10 cellular contexts compared by ENCODE assay signal in the genomic region with DNA sequence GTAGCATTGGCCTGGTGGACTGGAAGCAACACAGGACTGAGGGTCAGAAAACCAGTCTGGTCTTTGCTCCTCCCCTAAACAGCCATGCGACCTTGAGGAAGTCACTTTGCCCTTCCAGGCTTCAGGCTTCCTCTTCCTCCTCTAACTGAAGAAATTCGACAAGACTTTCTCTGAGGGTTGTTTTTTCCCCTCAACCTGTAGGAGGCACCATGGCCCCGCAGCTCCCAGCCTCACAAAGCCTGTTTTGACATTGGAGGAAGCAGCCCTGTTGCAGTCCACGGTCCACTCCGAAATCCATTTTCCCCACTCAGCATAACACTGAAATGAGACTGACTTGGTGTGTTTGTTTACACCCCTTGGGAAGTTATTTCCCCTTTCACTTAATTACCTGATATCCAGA. TPM values are rescaled to one million over a fixed set of nuclear protein-coding genes. Genes with fewer than 3 reads are reported as not detected.
DNase-seq lines count a peak whose midpoint lies in the region; ATAC-seq and TF ChIP-seq lines count a peak whose summit lies in the region.
"Had no signal": no experiment of that assay in that cellular context is flagged by ENCODE, and none has a peak within 500 bp of the region (broad histone marks: within the 10 kb centered on the region; RNA-seq: fewer than 3 reads in every experiment).

No MANE protein-coding gene starts in this region.

- H3K27ac ChIP-seq in HEK293 (ENCODE audit: extremely low read depth, low read depth, low read length) (no peak overlapping the region), right lobe of liver (no peak overlapping the region)
- H3K27ac ChIP-seq: brain microvascular endothelial cell had no signal

- H3K27me3 Mint-ChIP-seq in brain: peaks cover 14% of the 10 kb centered on the region
- peaks cover 39% of the 10 kb centered on the region for H3K27me3 Mint-ChIP-seq in stimulated activated naive CD8-positive, alpha-beta T cell treated with anti-CD3 and anti-CD28 coated beads, Interleukin-15, amount 100 ng/mL, for 72 hours

- peaks cover 0 to 2% (median 0%) of the 10 kb centered on the region in 5 experiments for H3K9me3 Mint-ChIP-seq in brain
- no peaks in the 10 kb centered on the region for H3K9me3 Mint-ChIP-seq in stimulated activated naive CD8-positive, alpha-beta T cell treated with anti-CD3 and anti-CD28 coated beads, Interleukin-15, amount 100 ng/mL, for 72 hours

- TF ChIP-seq CTCF in HEK293 (tag by site-specific recombination; IDR thresholded peaks at IDR 0.05): no peak
- TF ChIP-seq CTCF in brain (conservative IDR thresholded peaks at IDR 0.05): peak; percentile 69 to 84
- TF ChIP-seq CTCF in right lobe of liver (IDR thresholded peaks at IDR 0.05): peak in 3 of 4 donors; percentile 18 to 29 (median 21)

- 19% methylated on average over 5 of the region's 5 CpGs for WGBS in right lobe of liver (ENCODE audit: insufficient coverage, low coverage, low lambda C conversion rate, missing lambda C conversion rate)

- H3K36me3 Mint-ChIP-seq in brain: no peaks in the 10 kb centered on the region

- peaks cover 5% of the 10 kb centered on the region for H3K4me1 Mint-ChIP-seq in brain
- no peaks in the 10 kb centered on the region for H3K4me1 Mint-ChIP-seq in stimulated activated naive CD8-positive, alpha-beta T cell treated with anti-CD3 and anti-CD28 coated beads, Interleukin-15, amount 100 ng/mL, for 72 hours

- CTCF ChIA-PET in HEK293 (lab: Yijun Ruan, JAX): interaction anchor here (0.6 to 6.0 kb wide), 11 partner anchors 9 to 1114 kb away, joined by 3 to 135 read pairs (median 3); no protein-coding TSS in a partner anchor

- DNase-seq in ACHN (peak; percentile 19), right lobe of liver (peak in 1 of 3 donors; percentile 22), NCI-H1417 treated with DMSO at 0.1 percent for 48 hours (lab: John Stamatoyannopoulos, UW) (no peak), posterior vena cava (ENCODE audit: low spot score) (no peak), DMS153 treated with DMSO at 0.1 percent for 48 hours (lab: John Stamatoyannopoulos, UW; ENCODE audit: unreplicated experiment) (no peak)
- DNase-seq in stimulated activated naive CD8-positive, alpha-beta T cell treated with anti-CD3 and anti-CD28 coated beads, Interleukin-15, amount 100 ng/mL, for 72 hours: no peak
- DNase-seq: brain microvascular endothelial cell had no signal

- intact Hi-C loops in right lobe of liver (cut with DNase I): no loop called here
- intact Hi-C loops in posterior vena cava (cut with DNase I): no loop called here

- in situ Hi-C loops in ACHN (cut with HindIII; ENCODE audit: low pct_ligation_motif_present, low pct_unique_long_range_greater_than_20kb, low sequenced_read_pairs): no loop called here

- H3K9me3 ChIP-seq in HEK293 (ENCODE audit: control insufficient read depth, insufficient read depth, low read depth, low read length): no peaks in the 10 kb centered on the region
- no peaks in the 10 kb centered on the region for H3K9me3 ChIP-seq in right lobe of liver

- H3K4me3 ChIP-seq in HEK293 (ENCODE audit: low read depth, low read length) (no peak overlapping the region), right lobe of liver (no peak overlapping the region)

- H3K36me3 ChIP-seq in HEK293 (ENCODE audit: control insufficient read depth in 2 of 2, insufficient read depth in 1 of 2, low read length in 2 of 2) (no peaks in the 10 kb centered on the region), right lobe of liver (no peaks in the 10 kb centered on the region)
- H3K36me3 ChIP-seq: brain microvascular endothelial cell had no signal

- H3K27me3 ChIP-seq in right lobe of liver: no peaks in the 10 kb centered on the region
- H3K27me3 ChIP-seq: brain microvascular endothelial cell had no signal

- no peak overlapping the region for H3K27ac Mint-ChIP-seq in brain
- H3K27ac Mint-ChIP-seq in stimulated activated naive CD8-positive, alpha-beta T cell treated with anti-CD3 and anti-CD28 coated beads, Interleukin-15, amount 100 ng/mL, for 72 hours: no peak overlapping the region

- ATAC-seq in right lobe of liver: peak in 3 of 4 donors; percentile 14 to 46 (median 38)
- ATAC-seq in stimulated activated naive CD8-positive, alpha-beta T cell treated with anti-CD3 and anti-CD28 coated beads, Interleukin-15, amount 100 ng/mL, for 72 hours: no peak

- H3K4me1 ChIP-seq in HEK293 (ENCODE audit: control insufficient read depth, insufficient read depth, low read length) (no peaks in the 10 kb centered on the region), right lobe of liver (no peaks in the 10 kb centered on the region)

- no peak overlapping the region for H3K4me3 Mint-ChIP-seq in brain
- no peak overlapping the region for H3K4me3 Mint-ChIP-seq in stimulated activated naive CD8-positive, alpha-beta T cell treated with anti-CD3 and anti-CD28 coated beads, Interleukin-15, amount 100 ng/mL, for 72 hours

- POLR2A ChIA-PET in HEK293 (lab: Yijun Ruan, JAX): no interaction called here

- TF ChIP-seq POLR2A in right lobe of liver (IDR thresholded peaks at IDR 0.05): no peak

TF ChIP-seq in HEK293, 187 proteins besides CTCF, POLR2A, EP300 and RAD21:
- TF ChIP-seq ZNF677 (tag by site-specific recombination; IDR thresholded peaks at IDR 0.05) (peak; percentile 81), ZNF654 (tag by site-specific recombination; IDR thresholded peaks at IDR 0.05; ENCODE audit: low read depth) (peak; percentile 21; the same call in 1 of the 2 replicates)
- TF ChIP-seq, protein P1, sequence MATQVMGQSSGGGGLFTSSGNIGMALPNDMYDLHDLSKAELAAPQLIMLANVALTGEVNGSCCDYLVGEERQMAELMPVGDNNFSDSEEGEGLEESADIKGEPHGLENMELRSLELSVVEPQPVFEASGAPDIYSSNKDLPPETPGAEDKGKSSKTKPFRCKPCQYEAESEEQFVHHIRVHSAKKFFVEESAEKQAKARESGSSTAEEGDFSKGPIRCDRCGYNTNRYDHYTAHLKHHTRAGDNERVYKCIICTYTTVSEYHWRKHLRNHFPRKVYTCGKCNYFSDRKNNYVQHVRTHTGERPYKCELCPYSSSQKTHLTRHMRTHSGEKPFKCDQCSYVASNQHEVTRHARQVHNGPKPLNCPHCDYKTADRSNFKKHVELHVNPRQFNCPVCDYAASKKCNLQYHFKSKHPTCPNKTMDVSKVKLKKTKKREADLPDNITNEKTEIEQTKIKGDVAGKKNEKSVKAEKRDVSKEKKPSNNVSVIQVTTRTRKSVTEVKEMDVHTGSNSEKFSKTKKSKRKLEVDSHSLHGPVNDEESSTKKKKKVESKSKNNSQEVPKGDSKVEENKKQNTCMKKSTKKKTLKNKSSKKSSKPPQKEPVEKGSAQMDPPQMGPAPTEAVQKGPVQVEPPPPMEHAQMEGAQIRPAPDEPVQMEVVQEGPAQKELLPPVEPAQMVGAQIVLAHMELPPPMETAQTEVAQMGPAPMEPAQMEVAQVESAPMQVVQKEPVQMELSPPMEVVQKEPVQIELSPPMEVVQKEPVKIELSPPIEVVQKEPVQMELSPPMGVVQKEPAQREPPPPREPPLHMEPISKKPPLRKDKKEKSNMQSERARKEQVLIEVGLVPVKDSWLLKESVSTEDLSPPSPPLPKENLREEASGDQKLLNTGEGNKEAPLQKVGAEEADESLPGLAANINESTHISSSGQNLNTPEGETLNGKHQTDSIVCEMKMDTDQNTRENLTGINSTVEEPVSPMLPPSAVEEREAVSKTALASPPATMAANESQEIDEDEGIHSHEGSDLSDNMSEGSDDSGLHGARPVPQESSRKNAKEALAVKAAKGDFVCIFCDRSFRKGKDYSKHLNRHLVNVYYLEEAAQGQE (tag by site-specific recombination; IDR thresholded peaks at IDR 0.05): no peak

RNA-seq across cellular contexts. Expression of a gene that starts 41.2 kb away (rescaled TPM):
- 1.6 TPM for polyA plus RNA-seq in brain (ENCODE audit: insufficient read depth, low read depth, low replicate concordance)
- not detected for total RNA-seq in right lobe of liver
- not detected for total RNA-seq in posterior vena cava
- total RNA-seq: T-helper 2 cell treated with Interferon-gamma antibody and Interleukin-4, amounts not matched to agents 100 ng/mL and 5 ng/mL, for 36 hours had no signal
